ENCODE assay signal across 22 cellular contexts in the genomic region with DNA sequence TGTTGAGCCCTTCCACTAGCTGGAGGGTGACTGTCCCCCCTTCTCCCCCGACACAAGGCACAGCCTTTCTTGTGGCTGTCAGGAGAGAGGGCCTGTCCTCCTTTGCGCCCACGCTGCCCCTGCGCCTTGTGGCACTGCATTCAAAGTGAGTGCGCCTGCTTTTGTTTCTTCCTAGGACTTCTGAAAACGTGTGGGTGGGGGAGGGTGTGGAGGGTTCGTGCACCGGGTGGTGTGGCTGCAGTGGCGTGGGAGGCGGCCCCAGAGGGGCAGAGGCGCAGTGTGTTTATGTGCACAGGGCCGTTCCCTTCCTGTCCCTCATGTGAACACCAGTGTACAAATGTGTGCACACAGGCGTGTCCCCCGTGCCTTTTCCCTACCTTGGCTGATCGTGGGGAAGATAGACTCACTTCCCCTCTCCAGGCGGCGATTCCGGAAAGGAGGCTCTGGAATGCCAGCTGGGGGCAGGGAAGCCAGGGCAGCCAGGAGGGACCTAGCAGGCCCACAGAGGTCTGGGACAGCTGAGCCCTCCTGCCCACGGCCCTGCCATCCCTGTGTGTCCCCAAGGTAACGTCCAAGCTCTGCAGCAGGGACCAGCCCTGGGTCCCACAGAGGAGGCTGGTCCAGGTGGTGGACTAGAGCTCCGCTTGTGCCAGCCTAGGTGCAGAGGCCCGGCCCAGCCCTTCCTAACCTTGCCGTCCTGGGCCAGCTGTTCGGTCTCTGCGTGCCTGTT.
DNase-seq lines count a peak whose midpoint lies in the region; ATAC-seq, FAIRE-seq and TF ChIP-seq lines count a peak whose summit lies in the region.
"Had no signal": no experiment of that assay in that cellular context is flagged by ENCODE, and none has a peak within 500 bp of the region (broad histone marks: within the 10 kb centered on the region; RNA-seq: fewer than 3 reads in every experiment).

No MANE protein-coding gene starts in this region.

- CTCF ChIA-PET in endothelial cell of umbilical vein (lab: Charles Lee): interaction anchor here (0.6 to 1.4 kb wide), 4 partner anchors 10 to 215 kb away, joined by 3 to 4 read pairs (median 3); no protein-coding TSS in a partner anchor

- H3K36me3 ChIP-seq in BLaER1 treated with 17β-estradiol and CSF1 and Interleukin-3, amounts not matched to agents 10 nM and 100 nM: no peaks in the 10 kb centered on the region
- H3K36me3 ChIP-seq in endothelial cell of umbilical vein (ENCODE audit: control insufficient read depth in 2 of 2, extremely low read depth in 1 of 2, insufficient read depth in 2 of 2, low read length in 2 of 2) (no peaks in the 10 kb centered on the region), sigmoid colon (no peaks in the 10 kb centered on the region), trophoblast cell (ENCODE audit: control insufficient read depth in 1 of 2, insufficient read depth in 2 of 2, low read length in 2 of 2) (no peaks in the 10 kb centered on the region)

- no peaks in the 10 kb centered on the region; a peak in 2 of 22 replicates for H3K27me3 ChIP-seq in BLaER1 treated with 17β-estradiol and CSF1 and Interleukin-3, amounts not matched to agents 10 nM and 100 nM
- H3K27me3 ChIP-seq in endothelial cell of umbilical vein (ENCODE audit: control insufficient read depth in 2 of 2, insufficient read depth in 2 of 2, low read length in 2 of 2): no peaks in the 10 kb centered on the region
- H3K27me3 ChIP-seq in sigmoid colon: no peaks in the 10 kb centered on the region
- no peaks in the 10 kb centered on the region for H3K27me3 ChIP-seq in trophoblast cell (ENCODE audit: insufficient read depth, low read length)

- H2AFZ ChIP-seq in endothelial cell of umbilical vein (ENCODE audit: low read depth, low read length): no peak overlapping the region
- H2AFZ ChIP-seq in trophoblast cell (ENCODE audit: insufficient read depth, low read length, poor library complexity): no peak overlapping the region

- H3K18ac ChIP-seq in trophoblast cell (ENCODE audit: low read length): no peak overlapping the region

- DNase-seq in endothelial cell of umbilical vein (ENCODE audit: low read depth, low spot score) (no peak), GM20000 (ENCODE audit: low spot score) (no peak), sigmoid colon (no peak), trophoblast cell (no peak), T-helper 1 cell (no peak)
- DNase-seq: ACHN; activated CD4-positive, CD25-positive, alpha-beta regulatory T cell treated with anti-CD3 and anti-CD28 coated beads, Interleukin-2, amount 50 U/mL, for 72 hours; activated naive CD8-positive, alpha-beta T cell treated with anti-CD3 and anti-CD28 coated beads, Interleukin-2, amount 50 U/mL, for 24 hours; CD4-positive, alpha-beta T cell; foreskin melanocyte; KBM-7; kidney glomerular epithelial cell; midbrain; NCI-H2081; NCI-H510A; retina; SHP77 treated with DMSO at 0.1 percent for 48 hours; stimulated activated naive CD4-positive, alpha-beta T cell had no signal

- POLR2A ChIA-PET in endothelial cell of umbilical vein (lab: Charles Lee): no interaction called here

- no peak overlapping the region for H2AK5ac ChIP-seq in trophoblast cell (ENCODE audit: low read length)

- no peaks in the 10 kb centered on the region for H3K9me1 ChIP-seq in endothelial cell of umbilical vein (replicated peaks; ENCODE audit: control insufficient read depth, extremely low read depth, insufficient read depth, low read length)

- TF ChIP-seq POLR2A in endothelial cell of umbilical vein (IDR thresholded peaks at IDR 0.05; ENCODE audit: low read depth, low read length) (no peak), sigmoid colon (IDR thresholded peaks at IDR 0.05) (no peak)

- FAIRE-seq in endothelial cell of umbilical vein (lab: Jason Lieb, UNC): no peak
- FAIRE-seq: bronchial epithelial cell had no signal

- peaks cover 55 to 78% (median 61%) of the 10 kb centered on the region in 10 experiments for H3K4me1 ChIP-seq in BLaER1 treated with 17β-estradiol and CSF1 and Interleukin-3, amounts not matched to agents 10 nM and 100 nM
- no peaks in the 10 kb centered on the region for H3K4me1 ChIP-seq in endothelial cell of umbilical vein (ENCODE audit: control insufficient read depth, extremely low read depth, insufficient read depth, low read length)
- H3K4me1 ChIP-seq in sigmoid colon: no peaks in the 10 kb centered on the region
- H3K4me1 ChIP-seq in trophoblast cell (ENCODE audit: control insufficient read depth in 1 of 2, insufficient read depth in 2 of 2, low read length in 2 of 2): peaks cover 0 to 3% of the 10 kb centered on the region in 2 experiments

- 78 to 89% methylated on average over 25 of the region's 25 CpGs for WGBS in sigmoid colon, 2 donors
- no CpG with 5 or more reads among the region's 25 CpGs for WGBS in trophoblast cell (ENCODE audit: extremely low coverage, insufficient coverage, insufficient read length)

- dilution Hi-C loops in endothelial cell of umbilical vein (cut with MboI; ENCODE audit: extremely low pct_ligation_motif_present, low sequenced_read_pairs): no loop called here

- H3K79me2 ChIP-seq in endothelial cell of umbilical vein (ENCODE audit: control insufficient read depth, insufficient read depth, low read length) (no peaks in the 10 kb centered on the region), trophoblast cell (ENCODE audit: control insufficient read depth, insufficient read depth, low read length, poor library complexity) (no peaks in the 10 kb centered on the region)

- peaks cover 0 to 4% (median 0%) of the 10 kb centered on the region in 11 experiments; a peak in 1 of 22 replicates for H4K20me1 ChIP-seq in BLaER1 treated with 17β-estradiol and CSF1 and Interleukin-3, amounts not matched to agents 10 nM and 100 nM
- no peaks in the 10 kb centered on the region for H4K20me1 ChIP-seq in endothelial cell of umbilical vein (replicated peaks; ENCODE audit: control insufficient read depth, extremely low read depth, insufficient read depth, low read length)

- no peak overlapping the region for H2BK12ac ChIP-seq in trophoblast cell (ENCODE audit: low read length)

- H3K23ac ChIP-seq in trophoblast cell (ENCODE audit: low read length): no peak overlapping the region

- no peak for TF ChIP-seq CTCF in endothelial cell of umbilical vein (IDR thresholded peaks at IDR 0.05; ENCODE audit: extremely low read depth in 1 of 2, insufficient read depth in 1 of 2, low read depth in 1 of 2, low read length in 2 of 2)
- TF ChIP-seq CTCF in GM20000 (IDR thresholded peaks at IDR 0.05; ENCODE audit: extremely low read depth, missing control alignments): no peak
- TF ChIP-seq CTCF in sigmoid colon (IDR thresholded peaks at IDR 0.05): no peak

- H3K14ac ChIP-seq in trophoblast cell (ENCODE audit: low read length): no peak overlapping the region

- no peak overlapping the region for H2BK5ac ChIP-seq in trophoblast cell (ENCODE audit: low read depth, low read length, poor library complexity)

- H3K9ac ChIP-seq in BLaER1 treated with 17β-estradiol and CSF1 and Interleukin-3, amounts not matched to agents 10 nM and 100 nM: peak overlapping the region in 3 of 11 experiments; percentile 18 to 43 (median 18); a peak in 2 of 22 replicates
- H3K9ac ChIP-seq in endothelial cell of umbilical vein (replicated peaks; ENCODE audit: extremely low read depth, insufficient read depth, low read length) (no peak overlapping the region), trophoblast cell (ENCODE audit: low read length) (no peak overlapping the region)

- intact Hi-C loops in endothelial cell of umbilical vein (cut with micrococcal nuclease): no loop called here
- intact Hi-C loops in sigmoid colon (cut with DNase I): no loop called here

- H4K12ac ChIP-seq in trophoblast cell (ENCODE audit: low read depth, low read length): no peak overlapping the region

- H3K4ac ChIP-seq in trophoblast cell (ENCODE audit: low read depth, low read length): no peak overlapping the region

- H4K91ac ChIP-seq in trophoblast cell (ENCODE audit: low read depth, low read length): no peak overlapping the region

- H3K27ac ChIP-seq in BLaER1 treated with 17β-estradiol and CSF1 and Interleukin-3, amounts not matched to agents 10 nM and 100 nM: peak overlapping the region in 1 of 11 experiments; percentile 28; a peak in 2 of 22 replicates
- no peak overlapping the region for H3K27ac ChIP-seq in endothelial cell of umbilical vein (ENCODE audit: insufficient read depth, low read depth, low read length)
- H3K27ac ChIP-seq in sigmoid colon: no peak overlapping the region
- H3K27ac ChIP-seq in trophoblast cell (ENCODE audit: low read depth, low read length): no peak overlapping the region

- TF ChIP-seq EP300 in sigmoid colon (IDR thresholded peaks at IDR 0.05): no peak

- no peak overlapping the region for H3K4me3 ChIP-seq in BLaER1 treated with 17β-estradiol and CSF1 and Interleukin-3, amounts not matched to agents 10 nM and 100 nM
- H3K4me3 ChIP-seq in endothelial cell of umbilical vein (replicated peaks in 1 of 3; ENCODE audit: insufficient read depth in 1 of 3, low read depth in 1 of 3, low read length in 3 of 3) (no peak overlapping the region), sigmoid colon (no peak overlapping the region), trophoblast cell (ENCODE audit: low read depth, low read length) (no peak overlapping the region)

- peak; percentile 66 for ATAC-seq in GM19372 (IDR thresholded peaks at IDR 0.05; ENCODE audit: low read depth, unreplicated experiment)
- peak; percentile 58 for ATAC-seq in HG03066 (IDR thresholded peaks at IDR 0.05; ENCODE audit: low read depth, unreplicated experiment)

- no peak overlapping the region for H2BK120ac ChIP-seq in trophoblast cell (ENCODE audit: insufficient read depth, low read length, poor library complexity)

- H4K8ac ChIP-seq in trophoblast cell (ENCODE audit: low read depth, low read length): no peak overlapping the region

- H3K4me2 ChIP-seq in BLaER1 treated with 17β-estradiol and CSF1 and Interleukin-3, amounts not matched to agents 10 nM and 100 nM: peak overlapping the region; percentile 69 to 89 (median 80)
- H3K4me2 ChIP-seq in endothelial cell of umbilical vein (ENCODE audit: insufficient read depth, low read length) (no peak overlapping the region), trophoblast cell (ENCODE audit: low read length) (no peak overlapping the region)

- H3K9me3 ChIP-seq in BLaER1 treated with 17β-estradiol and CSF1 and Interleukin-3, amounts not matched to agents 10 nM and 100 nM (replicated peaks in 1 of 11): no peaks in the 10 kb centered on the region
- H3K9me3 ChIP-seq in endothelial cell of umbilical vein (replicated peaks; ENCODE audit: control insufficient read depth, insufficient read depth, low read length) (no peaks in the 10 kb centered on the region), sigmoid colon (no peaks in the 10 kb centered on the region), trophoblast cell (ENCODE audit: insufficient read depth, low read depth, low read length) (peaks cover 5% of the 10 kb centered on the region)

- no peaks in the 10 kb centered on the region for H3K79me1 ChIP-seq in trophoblast cell (ENCODE audit: low read length)

- BruUV-seq in endothelial cell of umbilical vein (replicated peaks; lab: Mats Ljungman, UMichigan): no TSS peak

TF ChIP-seq in endothelial cell of umbilical vein, 7 proteins besides CTCF, POLR2A, EP300 and RAD21 (continues in another document):
- TF ChIP-seq GATA2 (IDR thresholded peaks at IDR 0.05; ENCODE audit: insufficient read depth, insufficient read length, low read depth, low read length) (peak; percentile 31), FOS (IDR thresholded peaks at IDR 0.05; ENCODE audit: borderline replicate concordance, insufficient read depth, low read length) (no peak)

Comparison
In these comparisons a context has a peak if more than half of its experiments do, and no peak if none do; other contexts are left out.
1. H3K4me2 ChIP-seq: peak in BLaER1 treated with 17β-estradiol and CSF1 and Interleukin-3, amounts not matched to agents 10 nM and 100 nM (11 of 11); none in endothelial cell of umbilical vein (single experiment) and trophoblast cell (single experiment).